In genomic region chr6:47372318-47372717, GRCh38 we compare ENCODE assay signal across 29 cellular contexts.
"Had no signal": no experiment of that assay in that cellular context is flagged by ENCODE, and none has a peak within 500 bp of the region (broad histone marks: within the 10 kb centered on the region; RNA-seq: fewer than 3 reads in every experiment).

No MANE protein-coding gene starts in this region.

- H3K27me3 Mint-ChIP-seq: naive B cell; stimulated activated naive CD8-positive, alpha-beta T cell treated with anti-CD3 and anti-CD28 coated beads, Interleukin-15, Interleukin-2, amounts not matched to agents 100 ng/mL and 50 ng/mL, for 24 hours had no signal

- H3K9ac ChIP-seq: neural progenitor cell, parathyroid adenoma had no signal

- H3K27ac ChIP-seq: left lung, neural progenitor cell, neutrophil, parathyroid adenoma, right atrium auricular region, skin epidermis, spleen, testis, thyroid gland, transverse colon, upper lobe of left lung, vagina had no signal

- H3K36me3 Mint-ChIP-seq: mesothelial cell of epicardium; naive B cell; natural killer cell; neural progenitor cell; stimulated activated effector memory CD8-positive, alpha-beta T cell treated with anti-CD3 and anti-CD28 coated beads, Interleukin-12 subunit alpha, Interleukin-12 subunit beta, amount 100 ng/mL, for 72 hours had no signal

- H3K4me1 ChIP-seq: left lung, neural progenitor cell, parathyroid adenoma, right atrium auricular region, testis, thyroid gland, transverse colon, upper lobe of left lung, vagina had no signal

- H3K9me3 ChIP-seq: left lung, neutrophil, right atrium auricular region, spleen, testis, thyroid gland, transverse colon, upper lobe of left lung, vagina had no signal

- H3K4me1 Mint-ChIP-seq: natural killer cell; nephron progenitor cell; neural progenitor cell; stimulated activated effector memory CD8-positive, alpha-beta T cell treated with anti-CD3 and anti-CD28 coated beads, Interleukin-12 subunit alpha, Interleukin-12 subunit beta, amount 100 ng/mL, for 72 hours had no signal

- H3K9me3 Mint-ChIP-seq: naive B cell; nephron progenitor cell; neural progenitor cell; stimulated activated effector memory CD8-positive, alpha-beta T cell treated with anti-CD3 and anti-CD28 coated beads, Interleukin-12 subunit alpha, Interleukin-12 subunit beta, amount 100 ng/mL, for 72 hours; stimulated activated naive CD8-positive, alpha-beta T cell treated with anti-CD3 and anti-CD28 coated beads, Interleukin-15, Interleukin-2, amounts not matched to agents 100 ng/mL and 50 ng/mL, for 24 hours had no signal

- FAIRE-seq: keratinocyte had no signal

- H3K4me2 ChIP-seq: neural progenitor cell had no signal

- H2AFZ ChIP-seq: parathyroid adenoma had no signal

- H3K79me2 ChIP-seq: parathyroid adenoma had no signal

- H3K27ac Mint-ChIP-seq: mesothelial cell of epicardium; naive B cell; natural killer cell; nephron progenitor cell; neural progenitor cell; stimulated activated effector memory CD8-positive, alpha-beta T cell treated with anti-CD3 and anti-CD28 coated beads, Interleukin-12 subunit alpha, Interleukin-12 subunit beta, amount 100 ng/mL, for 72 hours; stimulated activated naive CD8-positive, alpha-beta T cell treated with anti-CD3 and anti-CD28 coated beads, Interleukin-15, Interleukin-2, amounts not matched to agents 100 ng/mL and 50 ng/mL, for 24 hours had no signal

- H3K4me3 Mint-ChIP-seq: mesothelial cell of epicardium; naive B cell; natural killer cell; nephron progenitor cell; neural progenitor cell; stimulated activated effector memory CD8-positive, alpha-beta T cell treated with anti-CD3 and anti-CD28 coated beads, Interleukin-12 subunit alpha, Interleukin-12 subunit beta, amount 100 ng/mL, for 72 hours; stimulated activated naive CD8-positive, alpha-beta T cell treated with anti-CD3 and anti-CD28 coated beads, Interleukin-15, Interleukin-2, amounts not matched to agents 100 ng/mL and 50 ng/mL, for 24 hours had no signal

- H3K4me3 ChIP-seq: left lung, lung, neural progenitor cell, right atrium auricular region, skin epidermis, spleen, testis, thyroid gland, transverse colon, upper lobe of left lung, vagina had no signal

- H3K36me3 ChIP-seq: left lung, neural progenitor cell, neutrophil, right atrium auricular region, spleen, thyroid gland, transverse colon, upper lobe of left lung, vagina had no signal

- H3K27me3 ChIP-seq: left lung, neural progenitor cell, right atrium auricular region, spleen, testis, thyroid gland, transverse colon, upper lobe of left lung, vagina had no signal

- ATAC-seq: left cardiac atrium, left lung, natural killer cell, sciatic nerve had no signal

- DNase-seq: hippocampal formation; kidney glomerular epithelial cell; left cardiac atrium; left lung; mesendoderm; naive B cell; natural killer cell; nephron progenitor cell; occipital lobe; spleen; stimulated activated CD4-positive, alpha-beta T cell treated with anti-CD3 and anti-CD28 coated beads, Interleukin-4, amount 100 ng/mL, for 24 hours; stimulated activated naive CD4-positive, alpha-beta T cell; substantia nigra; testis; thyroid gland; transverse colon; upper lobe of left lung had no signal
